8 cellular contexts compared by ENCODE assay signal in the genomic region with DNA sequence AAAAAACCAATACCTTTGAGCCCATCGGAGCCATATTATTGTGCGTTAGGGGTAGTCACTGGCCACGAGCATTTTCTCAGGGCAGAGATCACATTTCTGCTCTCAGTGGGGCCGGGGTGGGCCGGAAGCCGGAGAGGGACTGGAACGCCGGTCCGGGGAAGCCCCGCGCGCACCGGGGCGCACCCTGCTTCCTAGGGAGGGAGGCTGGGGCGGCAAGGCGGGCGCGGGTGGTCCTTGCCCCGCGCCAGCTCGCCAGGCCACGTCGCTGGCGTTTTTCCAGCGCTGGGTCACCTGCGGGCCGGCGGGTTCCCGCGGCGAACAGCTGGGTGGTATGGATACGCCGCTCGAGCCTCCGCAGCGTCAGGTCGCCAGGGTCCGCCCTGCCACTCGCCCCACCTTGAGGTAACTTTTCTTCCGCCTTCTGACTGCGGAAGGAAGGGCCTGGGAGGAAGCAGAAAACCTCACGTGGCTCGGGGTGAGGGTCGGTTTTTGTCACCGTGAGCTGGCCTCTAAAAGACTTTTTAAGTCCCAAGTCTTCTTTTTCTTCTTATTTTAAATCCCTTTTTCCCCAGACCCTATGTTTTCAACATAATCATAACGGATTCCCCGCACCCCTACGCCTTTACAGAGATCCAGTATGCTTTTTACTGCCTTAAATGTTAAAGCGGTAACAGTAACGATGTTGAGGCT. TPM values are rescaled to one million over a fixed set of nuclear protein-coding genes. Genes with fewer than 3 reads are reported as not detected.
A peak's percentile ranks its signal among the peaks of the same experiment; 100 is the strongest.
DNase-seq lines count a peak whose midpoint lies in the region; ATAC-seq and TF ChIP-seq lines count a peak whose summit lies in the region.

No MANE protein-coding gene starts in this region.

- H3K4me1 ChIP-seq in endocrine pancreas (ENCODE audit: control insufficient read depth, insufficient read depth, low read length) = peaks cover 3% of the 10 kb centered on the region

- no peaks in the 10 kb centered on the region for H3K9me3 ChIP-seq in endocrine pancreas (ENCODE audit: control insufficient read depth, low read length)

- TF ChIP-seq CTCF in GM12875 (IDR thresholded peaks at IDR 0.05; ENCODE audit: borderline replicate concordance, insufficient read depth, low read depth, low read length) = no peak

- H3K4me3 ChIP-seq in GM12875 (ENCODE audit: low read depth, low read length) (peak overlapping the region; percentile 62), endocrine pancreas (ENCODE audit: control insufficient read depth, insufficient read depth, low read length) (peak overlapping the region; percentile 37)

- DNase-seq in NCI-H1092 treated with DMSO at 0.1 percent for 48 hours (lab: John Stamatoyannopoulos, UW) (peak; percentile 33), mucosa of gallbladder (ENCODE audit: low spot score) (peak; percentile 66), NCI-H446 (lab: John Stamatoyannopoulos, UW) (no peak)
- DNase-seq in activated CD4-positive, alpha-beta T cell treated with anti-CD3 and anti-CD28 coated beads, Interleukin-2, amount 50 U/mL, for 48 hours = peak; percentile 80 to 84
- peak; percentile 50 to 53 for DNase-seq in stimulated activated CD8-positive, alpha-beta memory T cell treated with anti-CD3 and anti-CD28 coated beads, Interleukin-7, amount 100 ng/mL, for 1 hour (ENCODE audit: low read depth in 2 of 2)

- peaks cover 2% of the 10 kb centered on the region for H3K36me3 ChIP-seq in endocrine pancreas (ENCODE audit: control insufficient read depth, insufficient read depth, low read length)

- ATAC-seq in HG02571 (IDR thresholded peaks at IDR 0.05; ENCODE audit: unreplicated experiment) = peak; percentile 39

- H3K27me3 ChIP-seq in endocrine pancreas (ENCODE audit: control insufficient read depth, insufficient read depth, low read length) = no peaks in the 10 kb centered on the region

- peak overlapping the region; percentile 84 for H3K9ac ChIP-seq in endocrine pancreas (ENCODE audit: control insufficient read depth, insufficient read depth, low read length)

RNA-seq across cellular contexts. Expression of a gene that starts 2.7 kb away (rescaled TPM):
- total RNA-seq in mucosa of gallbladder = 8,853 TPM

Comparison
In these comparisons a context has a peak if more than half of its experiments do, and no peak if none do; other contexts are left out.
1. DNase-seq: peak in NCI-H1092 treated with DMSO at 0.1 percent for 48 hours (single experiment), activated CD4-positive, alpha-beta T cell treated with anti-CD3 and anti-CD28 coated beads, Interleukin-2, amount 50 U/mL, for 48 hours (2 of 2), mucosa of gallbladder (single experiment) and stimulated activated CD8-positive, alpha-beta memory T cell treated with anti-CD3 and anti-CD28 coated beads, Interleukin-7, amount 100 ng/mL, for 1 hour (2 of 2); none in NCI-H446 (0 of 2).